6 cellular contexts compared by ENCODE assay signal in genomic region chr2:108514478-108514877, GRCh38. TPM values are rescaled to one million over a fixed set of nuclear protein-coding genes. Genes with fewer than 3 reads are reported as not detected.
A peak's percentile ranks its signal among the peaks of the same experiment; 100 is the strongest.
DNase-seq lines count a peak whose midpoint lies in the region; ATAC-seq, FAIRE-seq and TF ChIP-seq lines count a peak whose summit lies in the region.
"Not testable (repeated sequence)": the region's sequence is repeated elsewhere in the genome, so short reads cannot be mapped to it uniquely, and the experiment has no call there.

No MANE protein-coding gene starts in this region.

- H3K4me2 ChIP-seq in astrocyte (ENCODE audit: low read length) = not testable (repeated sequence)

- H3K4me1 ChIP-seq in RWPE2 (ENCODE audit: insufficient read depth, poor library complexity, severe bottlenecking); astrocyte (ENCODE audit: insufficient read depth, low read length): not testable (repeated sequence)

- not testable (repeated sequence) for H3K9me3 Mint-ChIP-seq in astrocyte (ENCODE audit: unreplicated experiment); osteocyte (ENCODE audit: unreplicated experiment)

- TF ChIP-seq CTCF in RWPE2 (IDR thresholded peaks at IDR 0.05; ENCODE audit: poor library complexity, severe bottlenecking); astrocyte (IDR thresholded peaks at IDR 0.05; ENCODE audit: insufficient read depth, low read depth, low read length); osteocyte (IDR thresholded peaks at IDR 0.05): not testable (repeated sequence)

- ATAC-seq in RWPE2 (ENCODE audit: low read depth) = not testable (repeated sequence)

- not testable (repeated sequence) for H3K4me1 Mint-ChIP-seq in astrocyte (ENCODE audit: low read depth, unreplicated experiment)
- peaks cover 11% of the 10 kb centered on the region for H3K4me1 Mint-ChIP-seq in osteocyte (ENCODE audit: unreplicated experiment)

- H3K27ac ChIP-seq in RWPE2 (ENCODE audit: poor library complexity, severe bottlenecking) (peak overlapping the region; percentile 49), astrocyte (ENCODE audit: low read depth, low read length) (peak overlapping the region; percentile 12)

- not testable (repeated sequence) for H3K27ac Mint-ChIP-seq in astrocyte (ENCODE audit: unreplicated experiment)
- H3K27ac Mint-ChIP-seq in osteocyte (ENCODE audit: unreplicated experiment) = peak overlapping the region; percentile 70

- not testable (repeated sequence) for H3K9me3 ChIP-seq in RWPE2 (ENCODE audit: severe bottlenecking); astrocyte (ENCODE audit: insufficient read depth, low read depth, low read length)

- not testable (repeated sequence) for H3K4me3 Mint-ChIP-seq in astrocyte (ENCODE audit: unreplicated experiment); osteocyte (ENCODE audit: unreplicated experiment)

- not testable (repeated sequence) for H3K36me3 ChIP-seq in RWPE2 (ENCODE audit: low read depth); astrocyte (ENCODE audit: insufficient read depth, low read length)

- not testable (repeated sequence) for H3K27me3 ChIP-seq in RWPE2 (ENCODE audit: insufficient read depth, poor library complexity, severe bottlenecking); astrocyte (ENCODE audit: insufficient read depth, low read length)

- not testable (repeated sequence) for H3K9ac ChIP-seq in astrocyte (ENCODE audit: low read length)

- H2AFZ ChIP-seq in astrocyte (ENCODE audit: low read depth, low read length) = not testable (repeated sequence)

- DNase-seq in ELR (ENCODE audit: low read depth) (peak; percentile 35), HT1080 (ENCODE audit: low read depth) (peak; percentile 44)
- DNase-seq in RWPE2 (ENCODE audit: low spot score); astrocyte (ENCODE audit: low read depth); osteocyte (ENCODE audit: extremely low spot score, unreplicated experiment): not testable (repeated sequence)

- FAIRE-seq in astrocyte (lab: Jason Lieb, UNC) = not testable (repeated sequence)
- peak; percentile 60 for FAIRE-seq in endometrium (lab: Jason Lieb, UNC)

- not testable (repeated sequence) for H3K27me3 Mint-ChIP-seq in astrocyte (ENCODE audit: low read depth, unreplicated experiment); osteocyte (ENCODE audit: unreplicated experiment)

- not testable (repeated sequence) for H3K4me3 ChIP-seq in RWPE2 (ENCODE audit: severe bottlenecking); astrocyte (ENCODE audit: insufficient read depth, low read depth, low read length)

- not testable (repeated sequence) for H4K20me1 ChIP-seq in astrocyte (ENCODE audit: insufficient read depth, low read length)

- not testable (repeated sequence) for H3K79me2 ChIP-seq in astrocyte (ENCODE audit: insufficient read depth, low read length)

- peaks cover 15% of the 10 kb centered on the region for H3K36me3 Mint-ChIP-seq in astrocyte (ENCODE audit: low read depth, unreplicated experiment)
- H3K36me3 Mint-ChIP-seq in osteocyte (ENCODE audit: unreplicated experiment) = peaks cover 14% of the 10 kb centered on the region

RNA-seq across cellular contexts. Expression of gene LIMS1, which starts 19.8 kb away (rescaled TPM):
- total RNA-seq in HT1080 (2014; rRNA removed; shearing (Covaris generic)) = 92.3 and 132 TPM in 2 replicates
- polyA plus RNA-seq in HT1080 (2015; cell fraction: cytosol; rRNA removed) = 69.5 and 98.7 TPM in 2 replicates
- 36.1 and 49.5 TPM in 2 replicates for polyA plus RNA-seq in HT1080 (2015; cell fraction: nucleus; rRNA removed)
- total RNA-seq in astrocyte (202 and 205 TPM in 2 replicates), osteocyte (69.6 and 74.4 TPM in 2 replicates)
